3 cellular contexts compared by ENCODE assay signal in the genomic region with DNA sequence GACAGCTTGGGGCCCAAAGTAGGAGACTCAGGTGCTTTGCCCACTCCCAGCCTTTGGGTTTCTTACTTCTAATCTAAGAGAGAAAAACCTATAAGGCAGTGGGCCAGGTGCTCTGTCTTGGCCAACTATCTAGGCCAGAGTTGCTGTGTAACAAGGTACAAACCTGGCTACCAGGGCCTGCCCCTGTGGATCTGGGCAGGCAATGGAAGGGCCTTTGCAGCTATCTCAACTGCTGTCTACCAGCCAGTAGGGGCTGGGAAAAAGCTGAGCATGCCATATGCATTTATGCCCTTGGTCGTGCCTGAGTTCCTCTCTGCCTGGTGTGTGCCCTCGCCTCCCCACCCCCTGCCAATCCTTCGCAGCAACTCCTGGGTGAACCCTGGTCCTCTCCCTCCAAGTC.
TF ChIP-seq lines count a peak whose summit lies in the region.

No MANE protein-coding gene starts in this region.

TF ChIP-seq in A549, 52 proteins besides CTCF, POLR2A, EP300 and RAD21:
- TF ChIP-seq JUNB (IDR thresholded peaks at IDR 0.05) = no peak
- no peak for TF ChIP-seq NPAS2 (CRISPR knock-in tag; IDR thresholded peaks at IDR 0.05; ENCODE audit: borderline replicate concordance)
- no peak for TF ChIP-seq KDM5A (IDR thresholded peaks at IDR 0.05)
- TF ChIP-seq SREBF2 (IDR thresholded peaks at IDR 0.05) = no peak
- no peak for TF ChIP-seq RARB (CRISPR knock-in tag; IDR thresholded peaks at IDR 0.05)
- no peak for TF ChIP-seq CHD2 (IDR thresholded peaks at IDR 0.05; ENCODE audit: low read length, partially characterized antibody)
- TF ChIP-seq, protein P1, sequence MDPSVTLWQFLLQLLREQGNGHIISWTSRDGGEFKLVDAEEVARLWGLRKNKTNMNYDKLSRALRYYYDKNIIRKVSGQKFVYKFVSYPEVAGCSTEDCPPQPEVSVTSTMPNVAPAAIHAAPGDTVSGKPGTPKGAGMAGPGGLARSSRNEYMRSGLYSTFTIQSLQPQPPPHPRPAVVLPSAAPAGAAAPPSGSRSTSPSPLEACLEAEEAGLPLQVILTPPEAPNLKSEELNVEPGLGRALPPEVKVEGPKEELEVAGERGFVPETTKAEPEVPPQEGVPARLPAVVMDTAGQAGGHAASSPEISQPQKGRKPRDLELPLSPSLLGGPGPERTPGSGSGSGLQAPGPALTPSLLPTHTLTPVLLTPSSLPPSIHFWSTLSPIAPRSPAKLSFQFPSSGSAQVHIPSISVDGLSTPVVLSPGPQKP (IDR thresholded peaks at IDR 0.05; ENCODE audit: low read depth, low read length) = no peak
- TF ChIP-seq RFX5 (IDR thresholded peaks at IDR 0.05) = no peak
- no peak for TF ChIP-seq MAZ (IDR thresholded peaks at IDR 0.05; ENCODE audit: borderline replicate concordance, low read depth, low read length)
- no peak for TF ChIP-seq GATA3 (IDR thresholded peaks at IDR 0.05; ENCODE audit: borderline replicate concordance)
- no peak for TF ChIP-seq ZNF302 (CRISPR knock-in tag; IDR thresholded peaks at IDR 0.05)
- TF ChIP-seq MAFK (IDR thresholded peaks at IDR 0.05; ENCODE audit: partially characterized antibody) = no peak
- TF ChIP-seq EHMT2 (IDR thresholded peaks at IDR 0.05; ENCODE audit: low read depth) = no peak
- TF ChIP-seq RCOR1 (IDR thresholded peaks at IDR 0.05; ENCODE audit: low read depth, low read length) = no peak
- TF ChIP-seq MYC (IDR thresholded peaks at IDR 0.05; ENCODE audit: borderline replicate concordance, low read length) = no peak
- no peak for TF ChIP-seq HOXB13 (CRISPR knock-in tag; IDR thresholded peaks at IDR 0.05; ENCODE audit: low read depth)
- TF ChIP-seq CHD4 (IDR thresholded peaks at IDR 0.05; ENCODE audit: borderline replicate concordance) = no peak

TF ChIP-seq in GM23338, 12 proteins besides CTCF, POLR2A, EP300 and RAD21 (continues in another document):
- TF ChIP-seq EZH2phosphoT487 (IDR thresholded peaks at IDR 0.05; ENCODE audit: unreplicated experiment) = no peak
- no peak for TF ChIP-seq STAT1 (IDR thresholded peaks at IDR 0.05; ENCODE audit: unreplicated experiment)
- TF ChIP-seq CREB1 (CRISPR knock-in tag; IDR thresholded peaks at IDR 0.05; ENCODE audit: low read depth) = no peak
- TF ChIP-seq, protein P2, sequence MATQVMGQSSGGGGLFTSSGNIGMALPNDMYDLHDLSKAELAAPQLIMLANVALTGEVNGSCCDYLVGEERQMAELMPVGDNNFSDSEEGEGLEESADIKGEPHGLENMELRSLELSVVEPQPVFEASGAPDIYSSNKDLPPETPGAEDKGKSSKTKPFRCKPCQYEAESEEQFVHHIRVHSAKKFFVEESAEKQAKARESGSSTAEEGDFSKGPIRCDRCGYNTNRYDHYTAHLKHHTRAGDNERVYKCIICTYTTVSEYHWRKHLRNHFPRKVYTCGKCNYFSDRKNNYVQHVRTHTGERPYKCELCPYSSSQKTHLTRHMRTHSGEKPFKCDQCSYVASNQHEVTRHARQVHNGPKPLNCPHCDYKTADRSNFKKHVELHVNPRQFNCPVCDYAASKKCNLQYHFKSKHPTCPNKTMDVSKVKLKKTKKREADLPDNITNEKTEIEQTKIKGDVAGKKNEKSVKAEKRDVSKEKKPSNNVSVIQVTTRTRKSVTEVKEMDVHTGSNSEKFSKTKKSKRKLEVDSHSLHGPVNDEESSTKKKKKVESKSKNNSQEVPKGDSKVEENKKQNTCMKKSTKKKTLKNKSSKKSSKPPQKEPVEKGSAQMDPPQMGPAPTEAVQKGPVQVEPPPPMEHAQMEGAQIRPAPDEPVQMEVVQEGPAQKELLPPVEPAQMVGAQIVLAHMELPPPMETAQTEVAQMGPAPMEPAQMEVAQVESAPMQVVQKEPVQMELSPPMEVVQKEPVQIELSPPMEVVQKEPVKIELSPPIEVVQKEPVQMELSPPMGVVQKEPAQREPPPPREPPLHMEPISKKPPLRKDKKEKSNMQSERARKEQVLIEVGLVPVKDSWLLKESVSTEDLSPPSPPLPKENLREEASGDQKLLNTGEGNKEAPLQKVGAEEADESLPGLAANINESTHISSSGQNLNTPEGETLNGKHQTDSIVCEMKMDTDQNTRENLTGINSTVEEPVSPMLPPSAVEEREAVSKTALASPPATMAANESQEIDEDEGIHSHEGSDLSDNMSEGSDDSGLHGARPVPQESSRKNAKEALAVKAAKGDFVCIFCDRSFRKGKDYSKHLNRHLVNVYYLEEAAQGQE (IDR thresholded peaks at IDR 0.05; ENCODE audit: unreplicated experiment) = no peak
- no peak for TF ChIP-seq JUNB (IDR thresholded peaks at IDR 0.05; ENCODE audit: unreplicated experiment)
- no peak for TF ChIP-seq ZNF114 (CRISPR knock-in tag; IDR thresholded peaks at IDR 0.05)
- TF ChIP-seq, protein P3, sequence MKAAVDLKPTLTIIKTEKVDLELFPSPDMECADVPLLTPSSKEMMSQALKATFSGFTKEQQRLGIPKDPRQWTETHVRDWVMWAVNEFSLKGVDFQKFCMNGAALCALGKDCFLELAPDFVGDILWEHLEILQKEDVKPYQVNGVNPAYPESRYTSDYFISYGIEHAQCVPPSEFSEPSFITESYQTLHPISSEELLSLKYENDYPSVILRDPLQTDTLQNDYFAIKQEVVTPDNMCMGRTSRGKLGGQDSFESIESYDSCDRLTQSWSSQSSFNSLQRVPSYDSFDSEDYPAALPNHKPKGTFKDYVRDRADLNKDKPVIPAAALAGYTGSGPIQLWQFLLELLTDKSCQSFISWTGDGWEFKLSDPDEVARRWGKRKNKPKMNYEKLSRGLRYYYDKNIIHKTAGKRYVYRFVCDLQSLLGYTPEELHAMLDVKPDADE (IDR thresholded peaks at IDR 0.05) = no peak
- TF ChIP-seq ZNF331 (CRISPR knock-in tag; IDR thresholded peaks at IDR 0.05; ENCODE audit: low read depth) = no peak
- no peak for TF ChIP-seq POLR2AphosphoS5 (IDR thresholded peaks at IDR 0.05; ENCODE audit: low read depth)
- TF ChIP-seq EZH2 (IDR thresholded peaks at IDR 0.05; ENCODE audit: low read depth, unreplicated experiment) = no peak
- no peak for TF ChIP-seq NANOG (IDR thresholded peaks at IDR 0.05; ENCODE audit: borderline replicate concordance)

TF ChIP-seq in WTC11, 78 proteins besides CTCF, POLR2A, EP300 and RAD21:
- no peak for TF ChIP-seq ETV6 (CRISPR knock-in tag; IDR thresholded peaks at IDR 0.05)
- TF ChIP-seq, protein P4, sequence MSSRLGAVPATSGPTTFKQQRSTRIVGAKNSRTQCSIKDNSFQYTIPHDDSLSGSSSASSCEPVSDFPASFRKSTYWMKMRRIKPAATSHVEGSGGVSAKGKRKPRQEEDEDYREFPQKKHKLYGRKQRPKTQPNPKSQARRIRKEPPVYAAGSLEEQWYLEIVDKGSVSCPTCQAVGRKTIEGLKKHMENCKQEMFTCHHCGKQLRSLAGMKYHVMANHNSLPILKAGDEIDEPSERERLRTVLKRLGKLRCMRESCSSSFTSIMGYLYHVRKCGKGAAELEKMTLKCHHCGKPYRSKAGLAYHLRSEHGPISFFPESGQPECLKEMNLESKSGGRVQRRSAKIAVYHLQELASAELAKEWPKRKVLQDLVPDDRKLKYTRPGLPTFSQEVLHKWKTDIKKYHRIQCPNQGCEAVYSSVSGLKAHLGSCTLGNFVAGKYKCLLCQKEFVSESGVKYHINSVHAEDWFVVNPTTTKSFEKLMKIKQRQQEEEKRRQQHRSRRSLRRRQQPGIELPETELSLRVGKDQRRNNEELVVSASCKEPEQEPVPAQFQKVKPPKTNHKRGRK (CRISPR knock-in tag; IDR thresholded peaks at IDR 0.05; ENCODE audit: borderline replicate concordance) = no peak
- no peak for TF ChIP-seq MYBL2 (CRISPR knock-in tag; IDR thresholded peaks at IDR 0.05)
- TF ChIP-seq, protein P5, sequence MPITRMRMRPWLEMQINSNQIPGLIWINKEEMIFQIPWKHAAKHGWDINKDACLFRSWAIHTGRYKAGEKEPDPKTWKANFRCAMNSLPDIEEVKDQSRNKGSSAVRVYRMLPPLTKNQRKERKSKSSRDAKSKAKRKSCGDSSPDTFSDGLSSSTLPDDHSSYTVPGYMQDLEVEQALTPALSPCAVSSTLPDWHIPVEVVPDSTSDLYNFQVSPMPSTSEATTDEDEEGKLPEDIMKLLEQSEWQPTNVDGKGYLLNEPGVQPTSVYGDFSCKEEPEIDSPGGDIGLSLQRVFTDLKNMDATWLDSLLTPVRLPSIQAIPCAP (CRISPR knock-in tag; IDR thresholded peaks at IDR 0.05) = no peak
- TF ChIP-seq, protein P6, sequence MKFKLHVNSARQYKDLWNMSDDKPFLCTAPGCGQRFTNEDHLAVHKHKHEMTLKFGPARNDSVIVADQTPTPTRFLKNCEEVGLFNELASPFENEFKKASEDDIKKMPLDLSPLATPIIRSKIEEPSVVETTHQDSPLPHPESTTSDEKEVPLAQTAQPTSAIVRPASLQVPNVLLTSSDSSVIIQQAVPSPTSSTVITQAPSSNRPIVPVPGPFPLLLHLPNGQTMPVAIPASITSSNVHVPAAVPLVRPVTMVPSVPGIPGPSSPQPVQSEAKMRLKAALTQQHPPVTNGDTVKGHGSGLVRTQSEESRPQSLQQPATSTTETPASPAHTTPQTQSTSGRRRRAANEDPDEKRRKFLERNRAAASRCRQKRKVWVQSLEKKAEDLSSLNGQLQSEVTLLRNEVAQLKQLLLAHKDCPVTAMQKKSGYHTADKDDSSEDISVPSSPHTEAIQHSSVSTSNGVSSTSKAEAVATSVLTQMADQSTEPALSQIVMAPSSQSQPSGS (CRISPR knock-in tag; IDR thresholded peaks at IDR 0.05; ENCODE audit: borderline replicate concordance, low read depth) = no peak
- TF ChIP-seq ZNF263 (CRISPR knock-in tag; IDR thresholded peaks at IDR 0.05; ENCODE audit: low read depth) = no peak
- TF ChIP-seq, protein P7, sequence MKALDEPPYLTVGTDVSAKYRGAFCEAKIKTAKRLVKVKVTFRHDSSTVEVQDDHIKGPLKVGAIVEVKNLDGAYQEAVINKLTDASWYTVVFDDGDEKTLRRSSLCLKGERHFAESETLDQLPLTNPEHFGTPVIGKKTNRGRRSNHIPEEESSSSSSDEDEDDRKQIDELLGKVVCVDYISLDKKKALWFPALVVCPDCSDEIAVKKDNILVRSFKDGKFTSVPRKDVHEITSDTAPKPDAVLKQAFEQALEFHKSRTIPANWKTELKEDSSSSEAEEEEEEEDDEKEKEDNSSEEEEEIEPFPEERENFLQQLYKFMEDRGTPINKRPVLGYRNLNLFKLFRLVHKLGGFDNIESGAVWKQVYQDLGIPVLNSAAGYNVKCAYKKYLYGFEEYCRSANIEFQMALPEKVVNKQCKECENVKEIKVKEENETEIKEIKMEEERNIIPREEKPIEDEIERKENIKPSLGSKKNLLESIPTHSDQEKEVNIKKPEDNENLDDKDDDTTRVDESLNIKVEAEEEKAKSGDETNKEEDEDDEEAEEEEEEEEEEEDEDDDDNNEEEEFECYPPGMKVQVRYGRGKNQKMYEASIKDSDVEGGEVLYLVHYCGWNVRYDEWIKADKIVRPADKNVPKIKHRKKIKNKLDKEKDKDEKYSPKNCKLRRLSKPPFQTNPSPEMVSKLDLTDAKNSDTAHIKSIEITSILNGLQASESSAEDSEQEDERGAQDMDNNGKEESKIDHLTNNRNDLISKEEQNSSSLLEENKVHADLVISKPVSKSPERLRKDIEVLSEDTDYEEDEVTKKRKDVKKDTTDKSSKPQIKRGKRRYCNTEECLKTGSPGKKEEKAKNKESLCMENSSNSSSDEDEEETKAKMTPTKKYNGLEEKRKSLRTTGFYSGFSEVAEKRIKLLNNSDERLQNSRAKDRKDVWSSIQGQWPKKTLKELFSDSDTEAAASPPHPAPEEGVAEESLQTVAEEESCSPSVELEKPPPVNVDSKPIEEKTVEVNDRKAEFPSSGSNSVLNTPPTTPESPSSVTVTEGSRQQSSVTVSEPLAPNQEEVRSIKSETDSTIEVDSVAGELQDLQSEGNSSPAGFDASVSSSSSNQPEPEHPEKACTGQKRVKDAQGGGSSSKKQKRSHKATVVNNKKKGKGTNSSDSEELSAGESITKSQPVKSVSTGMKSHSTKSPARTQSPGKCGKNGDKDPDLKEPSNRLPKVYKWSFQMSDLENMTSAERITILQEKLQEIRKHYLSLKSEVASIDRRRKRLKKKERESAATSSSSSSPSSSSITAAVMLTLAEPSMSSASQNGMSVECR (CRISPR knock-in tag; IDR thresholded peaks at IDR 0.05; ENCODE audit: borderline replicate concordance) = no peak
- TF ChIP-seq, protein P8, sequence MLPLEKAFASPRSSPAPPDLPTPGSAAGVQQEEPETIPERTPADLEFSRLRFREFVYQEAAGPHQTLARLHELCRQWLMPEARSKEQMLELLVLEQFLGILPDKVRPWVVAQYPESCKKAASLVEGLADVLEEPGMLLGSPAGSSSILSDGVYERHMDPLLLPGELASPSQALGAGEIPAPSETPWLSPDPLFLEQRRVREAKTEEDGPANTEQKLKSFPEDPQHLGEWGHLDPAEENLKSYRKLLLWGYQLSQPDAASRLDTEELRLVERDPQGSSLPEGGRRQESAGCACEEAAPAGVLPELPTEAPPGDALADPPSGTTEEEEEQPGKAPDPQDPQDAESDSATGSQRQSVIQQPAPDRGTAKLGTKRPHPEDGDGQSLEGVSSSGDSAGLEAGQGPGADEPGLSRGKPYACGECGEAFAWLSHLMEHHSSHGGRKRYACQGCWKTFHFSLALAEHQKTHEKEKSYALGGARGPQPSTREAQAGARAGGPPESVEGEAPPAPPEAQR (CRISPR knock-in tag; IDR thresholded peaks at IDR 0.05) = no peak
- TF ChIP-seq ZBTB21 (CRISPR knock-in tag; IDR thresholded peaks at IDR 0.05; ENCODE audit: borderline replicate concordance) = no peak
- TF ChIP-seq TEAD1 (CRISPR knock-in tag; IDR thresholded peaks at IDR 0.05) = no peak
- TF ChIP-seq ZNF416 (CRISPR knock-in tag; IDR thresholded peaks at IDR 0.05) = no peak
- TF ChIP-seq RORB (CRISPR knock-in tag; IDR thresholded peaks at IDR 0.05) = no peak
- no peak for TF ChIP-seq ZNF121 (CRISPR knock-in tag; IDR thresholded peaks at IDR 0.05)
- TF ChIP-seq ZNF232 (CRISPR knock-in tag; IDR thresholded peaks at IDR 0.05) = no peak
- no peak for TF ChIP-seq SP1 (CRISPR knock-in tag; conservative IDR thresholded peaks at IDR 0.05)
- TF ChIP-seq NR2C2 (CRISPR knock-in tag; IDR thresholded peaks at IDR 0.05) = no peak
- no peak for TF ChIP-seq JUN (CRISPR knock-in tag; IDR thresholded peaks at IDR 0.05)
- no peak for TF ChIP-seq GABPB1 (CRISPR knock-in tag; IDR thresholded peaks at IDR 0.05)
- TF ChIP-seq ZNF423 (CRISPR knock-in tag; IDR thresholded peaks at IDR 0.05) = no peak
- no peak for TF ChIP-seq SMAD3 (CRISPR knock-in tag; IDR thresholded peaks at IDR 0.05; ENCODE audit: borderline replicate concordance)
